ENCODE assay signal across 22 cellular contexts in the genomic region with DNA sequence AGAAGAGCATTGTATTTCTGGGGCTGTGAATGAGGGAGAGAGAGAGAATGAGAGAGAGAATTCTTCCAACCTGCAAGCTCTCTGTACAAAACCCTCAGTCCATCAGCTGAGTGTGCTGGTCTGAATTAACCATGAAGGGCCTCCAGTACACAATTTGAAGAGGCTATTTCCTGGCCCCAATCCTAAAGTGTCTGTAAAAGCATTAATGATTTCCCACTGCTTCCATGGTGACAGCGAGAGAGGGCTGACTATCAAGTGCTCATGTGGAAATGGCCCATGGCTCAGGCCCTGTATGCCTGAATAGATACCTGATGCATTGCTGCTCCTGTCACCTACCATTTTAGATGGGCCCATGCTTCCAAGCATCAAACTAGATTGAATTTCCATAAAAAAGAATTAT.
"Had no signal": no experiment of that assay in that cellular context is flagged by ENCODE, and none has a peak within 500 bp of the region (broad histone marks: within the 10 kb centered on the region; RNA-seq: fewer than 3 reads in every experiment).

No MANE protein-coding gene starts in this region.

- H3K36me3 ChIP-seq: colonic mucosa, neutrophil, stomach, thoracic aorta had no signal

- H3K4me3 ChIP-seq: body of pancreas, colonic mucosa, stomach, thoracic aorta had no signal

- H3K27ac ChIP-seq: body of pancreas, colonic mucosa, neutrophil, stomach, thoracic aorta had no signal

- DNase-seq: activated B cell treated with CpG ODN at 0.5 μM for 24 hours; activated CD4-positive, alpha-beta T cell treated with anti-CD3 and anti-CD28 coated beads for 48 hours; activated CD8-positive, alpha-beta memory T cell treated with anti-CD3 and anti-CD28 coated beads, Interleukin-2, amount 50 U/mL, for 4 hours; activated CD8-positive, alpha-beta T cell treated with anti-CD3 and anti-CD28 coated beads for 36 hours; activated gamma-delta T cell; activated T-cell treated with anti-CD3 and anti-CD28 coated beads, Interleukin-2, amount 50 U/mL, for 72 hours; amniotic stem cell; caudate nucleus; colonic mucosa; left ventricle myocardium superior; mesenchymal stem cell; natural killer cell; posterior cingulate gyrus; retina; stimulated activated CD4-positive, alpha-beta T cell treated with anti-CD3 and anti-CD28 coated beads, Interleukin-12 subunit alpha, Interleukin-12 subunit beta, amount 100 ng/mL, for 4 hours; stimulated activated CD4-positive, alpha-beta T cell treated with anti-CD3 and anti-CD28 coated beads, Interleukin-2, amount 100 ng/mL, for 24 hours; stomach had no signal

- H3K36me3 Mint-ChIP-seq: activated naive CD8-positive, alpha-beta T cell; natural killer cell had no signal

- H3K9me3 ChIP-seq: body of pancreas, colonic mucosa, neutrophil, thoracic aorta had no signal

- H3K27me3 ChIP-seq: body of pancreas, colonic mucosa, neutrophil, stomach had no signal

- H3K27ac Mint-ChIP-seq: activated B cell treated with CpG ODN at 0.5 μM for 24 hours; activated CD8-positive, alpha-beta T cell treated with anti-CD3 and anti-CD28 coated beads for 36 hours; activated naive CD8-positive, alpha-beta T cell; activated T-cell treated with anti-CD3 and anti-CD28 coated beads, Interleukin-2, amount 50 U/mL, for 72 hours; natural killer cell had no signal

- H3K4me3 Mint-ChIP-seq: activated B cell treated with CpG ODN at 0.5 μM for 24 hours; activated CD8-positive, alpha-beta T cell treated with anti-CD3 and anti-CD28 coated beads for 36 hours; activated naive CD8-positive, alpha-beta T cell; activated T-cell treated with anti-CD3 and anti-CD28 coated beads, Interleukin-2, amount 50 U/mL, for 72 hours; natural killer cell had no signal

- H3K4me1 Mint-ChIP-seq: activated B cell treated with CpG ODN at 0.5 μM for 24 hours, natural killer cell had no signal

- H3K4me1 ChIP-seq: body of pancreas, colonic mucosa, stomach had no signal

- H3K9me3 Mint-ChIP-seq: activated CD8-positive, alpha-beta T cell treated with anti-CD3 and anti-CD28 coated beads for 36 hours had no signal

- ATAC-seq: activated CD8-positive, alpha-beta T cell treated with anti-CD3 and anti-CD28 coated beads for 36 hours; activated T-cell treated with anti-CD3 and anti-CD28 coated beads, Interleukin-2, amount 50 U/mL, for 72 hours; body of pancreas; esophagus mucosa; left ventricle myocardium superior; natural killer cell had no signal
